ENCODE assay signal across 8 cellular contexts in the genomic region with DNA sequence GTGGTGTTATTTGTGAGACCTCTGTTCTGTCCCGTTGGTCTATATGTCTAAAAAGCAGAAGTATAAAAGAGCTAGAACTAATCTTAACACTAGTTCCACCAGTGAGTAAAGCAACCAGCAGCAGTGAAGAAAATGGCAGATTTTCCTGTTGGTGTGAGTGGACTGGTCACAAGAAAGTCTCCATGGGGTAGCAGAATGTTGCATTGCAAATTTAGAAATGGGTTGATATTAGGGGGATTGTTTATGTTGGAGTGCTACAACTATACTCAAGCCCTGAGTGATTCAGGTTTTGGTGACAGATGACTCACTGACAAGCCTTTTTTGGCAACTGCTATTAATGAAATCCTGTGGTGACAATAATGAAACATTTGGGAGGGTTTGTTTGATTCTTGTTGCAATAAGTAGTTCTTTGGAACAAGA. TPM values are rescaled to one million over a fixed set of nuclear protein-coding genes. Genes with fewer than 3 reads are reported as not detected.
DNase-seq lines count a peak whose midpoint lies in the region; ATAC-seq and TF ChIP-seq lines count a peak whose summit lies in the region.

No MANE protein-coding gene starts in this region.

- H3K4me3 ChIP-seq in MM.1S (ENCODE audit: low read length) (no peak overlapping the region), mammary epithelial cell (replicated peaks in 1 of 3; ENCODE audit: insufficient read depth in 1 of 3, low read depth in 2 of 3, low read length in 3 of 3) (no peak overlapping the region)

- intact Hi-C loops in mammary epithelial cell (cut with micrococcal nuclease) = no loop called here

- dilution Hi-C loops in mammary epithelial cell (cut with HindIII; ENCODE audit: low sequenced_read_pairs) = no loop called here

- peak overlapping the region; percentile 7; the same call in 1 of the 2 replicates for H3K27ac ChIP-seq in MM.1S (ENCODE audit: low read length)
- peak overlapping the region; percentile 43 for H3K27ac ChIP-seq in mammary epithelial cell (ENCODE audit: insufficient read depth, low read depth, low read length)

- H3F3A ChIP-seq in MM.1S (ENCODE audit: insufficient read depth, low read length) = peaks cover 16% of the 10 kb centered on the region

- H3K27me3 ChIP-seq in MM.1S (replicated peaks; ENCODE audit: insufficient read depth, low read length) = no peaks in the 10 kb centered on the region
- no peaks in the 10 kb centered on the region for H3K27me3 ChIP-seq in mammary epithelial cell (ENCODE audit: insufficient read depth, low read length)

- H2AFZ ChIP-seq in MM.1S (ENCODE audit: low read length) (no peak overlapping the region), mammary epithelial cell (ENCODE audit: low read depth, low read length) (no peak overlapping the region)

- H3K36me3 ChIP-seq in MM.1S (replicated peaks; ENCODE audit: insufficient read depth, low read length) = no peaks in the 10 kb centered on the region
- H3K36me3 ChIP-seq in mammary epithelial cell (ENCODE audit: insufficient read depth, low read length) = no peaks in the 10 kb centered on the region

- H3K9me2 ChIP-seq in MM.1S (replicated peaks; ENCODE audit: insufficient read depth, low read length) = no peaks in the 10 kb centered on the region

- H4K20me1 ChIP-seq in MM.1S (ENCODE audit: insufficient read depth, low read length) (peaks cover 3% of the 10 kb centered on the region), mammary epithelial cell (ENCODE audit: insufficient read depth, low read length) (no peaks in the 10 kb centered on the region)

- H3K4me1 ChIP-seq in MM.1S (ENCODE audit: low read length) (peaks cover 9% of the 10 kb centered on the region; the same call in 1 of the 2 replicates), mammary epithelial cell (ENCODE audit: insufficient read depth, low read length) (peaks cover 30% of the 10 kb centered on the region)

- H3K79me2 ChIP-seq in MM.1S (ENCODE audit: low read length) (peaks cover 93% of the 10 kb centered on the region), mammary epithelial cell (ENCODE audit: insufficient read depth, low read length) (peaks cover 97% of the 10 kb centered on the region)

- no peaks in the 10 kb centered on the region for H3K9me3 ChIP-seq in MM.1S (replicated peaks; ENCODE audit: insufficient read depth, low read length)
- no peaks in the 10 kb centered on the region for H3K9me3 ChIP-seq in mammary epithelial cell (replicated peaks; ENCODE audit: insufficient read depth, low read length)

- CTCF ChIA-PET in mammary epithelial cell (lab: Charles Lee; ENCODE audit: low non-redundant PET) = no interaction called here

- in situ Hi-C loops in G401 (cut with HindIII; ENCODE audit: low sequenced_read_pairs) (no loop called here), mammary epithelial cell (cut with MboI; ENCODE audit: low sequenced_read_pairs in 2 of 2) (no loop called here)

- H3K9ac ChIP-seq in MM.1S (ENCODE audit: low read length) = no peak overlapping the region
- no peak overlapping the region for H3K9ac ChIP-seq in mammary epithelial cell (ENCODE audit: insufficient read depth, low read length)

- BruUV-seq in mammary epithelial cell (replicated peaks; lab: Mats Ljungman, UMichigan) = no TSS peak

- WGBS in mammary epithelial cell (ENCODE audit: low coverage, missing lambda C conversion rate) = 100% methylated on average over 1 of the region's 1 CpG

- DNase-seq in G401 (ENCODE audit: low spot score) = peak; percentile 3
- no peak for DNase-seq in MM.1S
- peak; percentile 27 for DNase-seq in mammary epithelial cell
- peak; percentile 76 for DNase-seq in renal cortical epithelial cell (ENCODE audit: low read depth)
- DNase-seq in HuH-7.5 (ENCODE audit: low spot score) = no peak
- DNase-seq in stimulated activated CD4-positive, alpha-beta T cell treated with anti-CD3 and anti-CD28 coated beads, Interleukin-4, amount 100 ng/mL, for 1 hour = no peak
- no peak for DNase-seq in stimulated activated CD8-positive, alpha-beta memory T cell treated with anti-CD3 and anti-CD28 coated beads, Interleukin-4, amount 100 ng/mL, for 48 hours

- ATAC-seq in GM21825 (IDR thresholded peaks at IDR 0.05; ENCODE audit: unreplicated experiment) = peak; percentile 65

- no peak for TF ChIP-seq CTCF in MM.1S (IDR thresholded peaks at IDR 0.05; ENCODE audit: low read length)
- TF ChIP-seq CTCF in mammary epithelial cell (conservative IDR thresholded peaks at IDR 0.05 in 1 of 2, IDR thresholded peaks at IDR 0.05 in 1 of 2; ENCODE audit: extremely low read depth in 1 of 2, insufficient read depth in 1 of 2, low read depth in 1 of 2, low read length in 2 of 2) = no peak

- H3K4me2 ChIP-seq in MM.1S (ENCODE audit: low read depth, low read length) (peak overlapping the region; percentile 5; the same call in 1 of the 2 replicates), mammary epithelial cell (ENCODE audit: insufficient read depth, low read depth, low read length) (peak overlapping the region; percentile 53)

RNA-seq across cellular contexts. Expression of a gene that starts 5.6 kb away (rescaled TPM):
- total RNA-seq in G401 (2014; rRNA removed; shearing (Covaris generic)) = 22.0 and 41.9 TPM in 2 replicates
- total RNA-seq in mammary epithelial cell (10 to 100 TPM; 30.2 to 31.3 TPM), renal cortical epithelial cell (44.1 and 74.8 TPM in 2 replicates)
- 8.3 TPM for polyA plus RNA-seq in mammary epithelial cell
- polyA minus RNA-seq in mammary epithelial cell = 50.3 TPM

RNA-seq across cellular contexts. Expression of a gene that starts 10.8 kb away (rescaled TPM):
- total RNA-seq in G401 (2014; rRNA removed; shearing (Covaris generic)) = 30.4 and 35.9 TPM in 2 replicates
- total RNA-seq in mammary epithelial cell = 10 to 100 TPM; 15.7 to 55.6 TPM
- polyA plus RNA-seq in mammary epithelial cell = 37.0 TPM
- polyA minus RNA-seq in mammary epithelial cell = 6.9 TPM
- 18.2 and 19.1 TPM in 2 replicates for total RNA-seq in renal cortical epithelial cell

Comparison
In these comparisons a context has a peak if more than half of its experiments do, and no peak if none do; other contexts are left out.
1. DNase-seq: peak in G401 (single experiment), mammary epithelial cell (single experiment) and renal cortical epithelial cell (single experiment); none in MM.1S (single experiment), HuH-7.5 (single experiment), stimulated activated CD4-positive, alpha-beta T cell treated with anti-CD3 and anti-CD28 coated beads, Interleukin-4, amount 100 ng/mL, for 1 hour (single experiment) and stimulated activated CD8-positive, alpha-beta memory T cell treated with anti-CD3 and anti-CD28 coated beads, Interleukin-4, amount 100 ng/mL, for 48 hours (single experiment).